Comparison of ENCODE assay signal across 19 cellular contexts in genomic region chr12:118213452-118213851, GRCh38.
DNase-seq lines count a peak whose midpoint lies in the region; ATAC-seq, FAIRE-seq and TF ChIP-seq lines count a peak whose summit lies in the region.
"Had no signal": no experiment of that assay in that cellular context is flagged by ENCODE, and none has a peak within 500 bp of the region (broad histone marks: within the 10 kb centered on the region; RNA-seq: fewer than 3 reads in every experiment).

No MANE protein-coding gene starts in this region.

- H3K36me3 ChIP-seq in HepG2 (replicated peaks in 1 of 2; ENCODE audit: control insufficient read depth in 1 of 2, insufficient read depth in 2 of 2, low read length in 2 of 2) (peaks cover 0 to 7% of the 10 kb centered on the region in 2 experiments; a peak in 1 of 5 replicates), right lobe of liver (peaks cover 0 to 16% (median 3%) of the 10 kb centered on the region in 4 donors)
- H3K36me3 ChIP-seq: HAP-1 had no signal

- in situ Hi-C loops in HepG2 (cut with HindIII; ENCODE audit: extremely low pct_ligation_motif_present, low pct_unique_long_range_greater_than_20kb) = no loop called here

- no peak for ATAC-seq in HepG2
- ATAC-seq in right lobe of liver = no peak
- no peak for ATAC-seq in central memory CD8-positive, alpha-beta T cell (replicated peaks; ENCODE audit: extremely low read depth, poor library complexity, severe bottlenecking)
- ATAC-seq: CD8-positive, alpha-beta T cell had no signal

- H3K4me1 Mint-ChIP-seq in central memory CD8-positive, alpha-beta T cell = peaks cover 18% of the 10 kb centered on the region
- peaks cover 10% of the 10 kb centered on the region for H3K4me1 Mint-ChIP-seq in progenitor cell of endocrine pancreas (ENCODE audit: low read depth)
- H3K4me1 Mint-ChIP-seq: B cell had no signal

- H3K4me1 ChIP-seq in HepG2 (ENCODE audit: insufficient read depth, low read length) = peaks cover 3% of the 10 kb centered on the region
- H3K4me1 ChIP-seq in right lobe of liver = no peaks in the 10 kb centered on the region
- H3K4me1 ChIP-seq: BLaER1, Caco-2 had no signal

- H4K20me1 ChIP-seq in HepG2 (ENCODE audit: insufficient read depth, low read length) = no peaks in the 10 kb centered on the region
- H4K20me1 ChIP-seq: BLaER1 had no signal

- no peak for TF ChIP-seq EP300 in HepG2 (IDR thresholded peaks at IDR 0.05; ENCODE audit: low read depth in 2 of 2, low read length in 2 of 2)
- TF ChIP-seq EP300 in HepG2 (CRISPR knock-in tag; IDR thresholded peaks at IDR 0.05; ENCODE audit: borderline replicate concordance) = no peak

- H3K9ac ChIP-seq in HepG2 (ENCODE audit: insufficient read depth, low read depth, low read length) = no peak overlapping the region
- H3K9ac ChIP-seq: BLaER1 had no signal

- no peak for TF ChIP-seq POLR2A in HepG2 (IDR thresholded peaks at IDR 0.05; ENCODE audit: insufficient read depth in 1 of 2, low read depth in 2 of 2, low read length in 2 of 2)
- no peak for TF ChIP-seq POLR2A in right lobe of liver (IDR thresholded peaks at IDR 0.05)

- H3K36me3 Mint-ChIP-seq in central memory CD8-positive, alpha-beta T cell (ENCODE audit: insufficient read depth) = peaks cover 47% of the 10 kb centered on the region
- peaks cover 2% of the 10 kb centered on the region for H3K36me3 Mint-ChIP-seq in progenitor cell of endocrine pancreas (ENCODE audit: insufficient read depth)

- H2AFZ ChIP-seq in HepG2 (ENCODE audit: low read length) = no peak overlapping the region

- H3K79me2 ChIP-seq in HepG2 (ENCODE audit: insufficient read depth, low read length) = no peaks in the 10 kb centered on the region

- H3K27ac Mint-ChIP-seq in central memory CD8-positive, alpha-beta T cell (ENCODE audit: low read depth) = peak overlapping the region; percentile 50
- peak overlapping the region; percentile 15 for H3K27ac Mint-ChIP-seq in progenitor cell of endocrine pancreas
- H3K27ac Mint-ChIP-seq: B cell; CD4-positive, CD25-positive, alpha-beta regulatory T cell; CD8-positive, alpha-beta T cell had no signal

- 95% methylated on average over 1 of the region's 1 CpG for WGBS in HepG2 (ENCODE audit: low lambda C conversion rate)
- 95% methylated on average over 1 of the region's 1 CpG for WGBS in right lobe of liver (ENCODE audit: insufficient coverage, low coverage, low lambda C conversion rate, missing lambda C conversion rate)

- H3K4me3 Mint-ChIP-seq in central memory CD8-positive, alpha-beta T cell = no peak overlapping the region
- H3K4me3 Mint-ChIP-seq in progenitor cell of endocrine pancreas (ENCODE audit: low read depth) = no peak overlapping the region
- H3K4me3 Mint-ChIP-seq: B cell; CD4-positive, CD25-positive, alpha-beta regulatory T cell; CD8-positive, alpha-beta T cell had no signal

- H3K27me3 Mint-ChIP-seq in central memory CD8-positive, alpha-beta T cell = no peaks in the 10 kb centered on the region
- H3K27me3 Mint-ChIP-seq in progenitor cell of endocrine pancreas = no peaks in the 10 kb centered on the region
- H3K27me3 Mint-ChIP-seq: B cell; CD4-positive, CD25-positive, alpha-beta regulatory T cell had no signal

- no peaks in the 10 kb centered on the region for H3K27me3 ChIP-seq in HepG2 (ENCODE audit: control insufficient read depth in 1 of 2, insufficient read depth in 2 of 2, low read length in 2 of 2)
- H3K27me3 ChIP-seq in right lobe of liver = no peaks in the 10 kb centered on the region
- H3K27me3 ChIP-seq: BLaER1 had no signal

- no peak overlapping the region for H3K4me2 ChIP-seq in HepG2 (ENCODE audit: low read depth, low read length)
- H3K4me2 ChIP-seq: BLaER1 had no signal

- H3K4me3 ChIP-seq in HepG2 (replicated peaks in 1 of 3; ENCODE audit: insufficient read depth in 1 of 3, low read depth in 2 of 3, low read length in 3 of 3) = no peak overlapping the region
- no peak overlapping the region for H3K4me3 ChIP-seq in right lobe of liver
- H3K4me3 ChIP-seq: BLaER1, HAP-1 had no signal

- TF ChIP-seq CTCF in HepG2 (CRISPR knock-in tag; IDR thresholded peaks at IDR 0.05) = no peak
- no peak for TF ChIP-seq CTCF in right lobe of liver (IDR thresholded peaks at IDR 0.05)
- TF ChIP-seq CTCF in progenitor cell of endocrine pancreas (IDR thresholded peaks at IDR 0.05; ENCODE audit: unreplicated experiment) = no peak

- H3K9me3 ChIP-seq in HepG2 (ENCODE audit: low read length) (no peaks in the 10 kb centered on the region), right lobe of liver (no peaks in the 10 kb centered on the region)
- H3K9me3 ChIP-seq: BLaER1, Caco-2, HAP-1 had no signal

- TF ChIP-seq RAD21 in HepG2 (CRISPR knock-in tag; IDR thresholded peaks at IDR 0.05) = no peak

- intact Hi-C loops in HepG2 (cut with micrococcal nuclease; ENCODE audit: unreplicated experiment) (no loop called here), right lobe of liver (cut with DNase I) (no loop called here)

- DNase-seq in HepG2 (ENCODE audit: low spot score) (no peak), right lobe of liver (no peak), progenitor cell of endocrine pancreas (ENCODE audit: low spot score, unreplicated experiment) (no peak), MV-4-11 (lab: John Stamatoyannopoulos, UW) (no peak), Ammon's horn (ENCODE audit: low spot score) (no peak)
- DNase-seq in central memory CD8-positive, alpha-beta T cell (ENCODE audit: low spot score in 2 of 2) = no peak
- DNase-seq: 8988T; Caco-2; CD4-positive, CD25-positive, alpha-beta regulatory T cell; CD8-positive, alpha-beta T cell; DMS153; DND-41; GOT3 had no signal

- no TSS peak for BruUV-seq in HepG2 (replicated peaks; lab: Mats Ljungman, UMichigan)

- no peak overlapping the region for H3K27ac ChIP-seq in HepG2 (ENCODE audit: extremely low read length, insufficient read depth, low read length)
- H3K27ac ChIP-seq in right lobe of liver = no peak overlapping the region
- H3K27ac ChIP-seq: BLaER1, C4-2B had no signal

- FAIRE-seq in HepG2 (lab: Jason Lieb, UNC) = no peak
- FAIRE-seq: GM12892, H54 had no signal

- no peaks in the 10 kb centered on the region for H3K9me3 Mint-ChIP-seq in central memory CD8-positive, alpha-beta T cell
- H3K9me3 Mint-ChIP-seq in progenitor cell of endocrine pancreas (ENCODE audit: low read depth) = no peaks in the 10 kb centered on the region
- H3K9me3 Mint-ChIP-seq: CD8-positive, alpha-beta T cell had no signal

- POLR2A ChIA-PET in HepG2 (lab: Yijun Ruan, JAX) = no interaction called here

- CTCF ChIA-PET in HepG2 (lab: Yijun Ruan, JAX; ENCODE audit: low intra/inter-chr PET ratio, low total read pairs) = no interaction called here

TF ChIP-seq in HepG2, 621 proteins besides CTCF, POLR2A, EP300 and RAD21:
- TF ChIP-seq LCORL (IDR thresholded peaks at IDR 0.05) (no peak), LCORL (CRISPR knock-in tag; IDR thresholded peaks at IDR 0.05) (no peak), ATF7 (IDR thresholded peaks at IDR 0.05) (peak; percentile 57; the same call in 1 of the 2 replicates), ATF7 (CRISPR knock-in tag; IDR thresholded peaks at IDR 0.05) (no peak), KDM5A (IDR thresholded peaks at IDR 0.05; ENCODE audit: borderline replicate concordance, low read length) (no peak), ZNF788 (CRISPR knock-in tag; IDR thresholded peaks at IDR 0.05; ENCODE audit: borderline replicate concordance) (no peak), MAFG (CRISPR knock-in tag; IDR thresholded peaks at IDR 0.05) (no peak), ZNF567 (CRISPR knock-in tag; IDR thresholded peaks at IDR 0.05; ENCODE audit: borderline replicate concordance) (no peak)
- TF ChIP-seq, protein P1, sequence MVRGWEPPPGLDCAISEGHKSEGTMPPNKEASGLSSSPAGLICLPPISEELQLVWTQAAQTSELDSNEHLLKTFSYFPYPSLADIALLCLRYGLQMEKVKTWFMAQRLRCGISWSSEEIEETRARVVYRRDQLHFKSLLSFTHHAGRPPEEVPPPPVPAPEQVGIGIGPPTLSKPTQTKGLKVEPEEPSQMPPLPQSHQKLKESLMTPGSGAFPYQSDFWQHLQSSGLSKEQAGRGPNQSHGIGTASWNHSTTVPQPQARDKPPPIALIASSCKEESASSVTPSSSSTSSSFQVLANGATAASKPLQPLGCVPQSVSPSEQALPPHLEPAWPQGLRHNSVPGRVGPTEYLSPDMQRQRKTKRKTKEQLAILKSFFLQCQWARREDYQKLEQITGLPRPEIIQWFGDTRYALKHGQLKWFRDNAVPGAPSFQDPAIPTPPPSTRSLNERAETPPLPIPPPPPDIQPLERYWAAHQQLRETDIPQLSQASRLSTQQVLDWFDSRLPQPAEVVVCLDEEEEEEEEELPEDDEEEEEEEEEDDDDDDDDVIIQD (CRISPR knock-in tag; IDR thresholded peaks at IDR 0.05; ENCODE audit: low read depth) = no peak
- TF ChIP-seq, protein P2, sequence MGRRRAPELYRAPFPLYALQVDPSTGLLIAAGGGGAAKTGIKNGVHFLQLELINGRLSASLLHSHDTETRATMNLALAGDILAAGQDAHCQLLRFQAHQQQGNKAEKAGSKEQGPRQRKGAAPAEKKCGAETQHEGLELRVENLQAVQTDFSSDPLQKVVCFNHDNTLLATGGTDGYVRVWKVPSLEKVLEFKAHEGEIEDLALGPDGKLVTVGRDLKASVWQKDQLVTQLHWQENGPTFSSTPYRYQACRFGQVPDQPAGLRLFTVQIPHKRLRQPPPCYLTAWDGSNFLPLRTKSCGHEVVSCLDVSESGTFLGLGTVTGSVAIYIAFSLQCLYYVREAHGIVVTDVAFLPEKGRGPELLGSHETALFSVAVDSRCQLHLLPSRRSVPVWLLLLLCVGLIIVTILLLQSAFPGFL (CRISPR knock-in tag; IDR thresholded peaks at IDR 0.05) = no peak
